ENCODE assay signal across 1 cellular context in the genomic region with DNA sequence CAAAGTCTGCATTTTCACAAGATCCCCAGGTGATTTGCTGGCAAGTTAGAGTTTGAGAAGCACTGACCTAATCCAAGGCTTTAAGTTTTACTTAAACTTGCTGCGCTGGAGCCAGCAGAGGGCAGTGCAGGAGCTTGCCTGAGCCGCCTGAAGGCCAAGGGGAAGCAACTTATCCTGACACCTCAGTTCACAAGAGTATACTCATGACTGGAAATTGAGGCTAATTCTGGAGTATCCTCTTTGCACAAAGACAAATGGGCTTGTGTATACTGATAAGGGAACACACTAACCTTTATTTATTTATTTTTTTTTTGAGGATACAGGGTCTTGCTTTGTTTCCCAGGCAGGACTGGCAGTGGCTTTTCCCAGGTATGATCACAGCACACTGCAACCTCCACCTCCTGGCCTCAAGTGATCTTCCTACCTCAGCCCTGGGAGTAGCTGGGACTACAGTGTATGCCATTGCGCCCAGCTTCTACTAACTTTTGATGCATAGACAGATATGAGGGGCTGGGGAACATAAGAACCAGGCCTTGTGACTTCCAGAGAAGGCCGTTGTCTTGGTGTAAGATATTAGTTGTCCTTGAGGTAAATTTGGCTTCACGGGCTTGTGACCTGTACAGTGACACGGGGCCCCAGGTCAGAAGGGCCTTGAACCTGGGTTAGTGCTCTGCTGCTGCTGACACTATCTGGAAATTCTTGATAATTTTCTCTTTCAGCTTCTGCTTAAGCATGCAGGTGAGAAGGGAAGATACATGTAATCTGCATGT.
TF ChIP-seq lines count a peak whose summit lies in the region.

No MANE protein-coding gene starts in this region.

TF ChIP-seq in H1, 55 proteins besides CTCF, POLR2A, EP300 and RAD21 (continued from another document):
- TF ChIP-seq, protein P1, sequence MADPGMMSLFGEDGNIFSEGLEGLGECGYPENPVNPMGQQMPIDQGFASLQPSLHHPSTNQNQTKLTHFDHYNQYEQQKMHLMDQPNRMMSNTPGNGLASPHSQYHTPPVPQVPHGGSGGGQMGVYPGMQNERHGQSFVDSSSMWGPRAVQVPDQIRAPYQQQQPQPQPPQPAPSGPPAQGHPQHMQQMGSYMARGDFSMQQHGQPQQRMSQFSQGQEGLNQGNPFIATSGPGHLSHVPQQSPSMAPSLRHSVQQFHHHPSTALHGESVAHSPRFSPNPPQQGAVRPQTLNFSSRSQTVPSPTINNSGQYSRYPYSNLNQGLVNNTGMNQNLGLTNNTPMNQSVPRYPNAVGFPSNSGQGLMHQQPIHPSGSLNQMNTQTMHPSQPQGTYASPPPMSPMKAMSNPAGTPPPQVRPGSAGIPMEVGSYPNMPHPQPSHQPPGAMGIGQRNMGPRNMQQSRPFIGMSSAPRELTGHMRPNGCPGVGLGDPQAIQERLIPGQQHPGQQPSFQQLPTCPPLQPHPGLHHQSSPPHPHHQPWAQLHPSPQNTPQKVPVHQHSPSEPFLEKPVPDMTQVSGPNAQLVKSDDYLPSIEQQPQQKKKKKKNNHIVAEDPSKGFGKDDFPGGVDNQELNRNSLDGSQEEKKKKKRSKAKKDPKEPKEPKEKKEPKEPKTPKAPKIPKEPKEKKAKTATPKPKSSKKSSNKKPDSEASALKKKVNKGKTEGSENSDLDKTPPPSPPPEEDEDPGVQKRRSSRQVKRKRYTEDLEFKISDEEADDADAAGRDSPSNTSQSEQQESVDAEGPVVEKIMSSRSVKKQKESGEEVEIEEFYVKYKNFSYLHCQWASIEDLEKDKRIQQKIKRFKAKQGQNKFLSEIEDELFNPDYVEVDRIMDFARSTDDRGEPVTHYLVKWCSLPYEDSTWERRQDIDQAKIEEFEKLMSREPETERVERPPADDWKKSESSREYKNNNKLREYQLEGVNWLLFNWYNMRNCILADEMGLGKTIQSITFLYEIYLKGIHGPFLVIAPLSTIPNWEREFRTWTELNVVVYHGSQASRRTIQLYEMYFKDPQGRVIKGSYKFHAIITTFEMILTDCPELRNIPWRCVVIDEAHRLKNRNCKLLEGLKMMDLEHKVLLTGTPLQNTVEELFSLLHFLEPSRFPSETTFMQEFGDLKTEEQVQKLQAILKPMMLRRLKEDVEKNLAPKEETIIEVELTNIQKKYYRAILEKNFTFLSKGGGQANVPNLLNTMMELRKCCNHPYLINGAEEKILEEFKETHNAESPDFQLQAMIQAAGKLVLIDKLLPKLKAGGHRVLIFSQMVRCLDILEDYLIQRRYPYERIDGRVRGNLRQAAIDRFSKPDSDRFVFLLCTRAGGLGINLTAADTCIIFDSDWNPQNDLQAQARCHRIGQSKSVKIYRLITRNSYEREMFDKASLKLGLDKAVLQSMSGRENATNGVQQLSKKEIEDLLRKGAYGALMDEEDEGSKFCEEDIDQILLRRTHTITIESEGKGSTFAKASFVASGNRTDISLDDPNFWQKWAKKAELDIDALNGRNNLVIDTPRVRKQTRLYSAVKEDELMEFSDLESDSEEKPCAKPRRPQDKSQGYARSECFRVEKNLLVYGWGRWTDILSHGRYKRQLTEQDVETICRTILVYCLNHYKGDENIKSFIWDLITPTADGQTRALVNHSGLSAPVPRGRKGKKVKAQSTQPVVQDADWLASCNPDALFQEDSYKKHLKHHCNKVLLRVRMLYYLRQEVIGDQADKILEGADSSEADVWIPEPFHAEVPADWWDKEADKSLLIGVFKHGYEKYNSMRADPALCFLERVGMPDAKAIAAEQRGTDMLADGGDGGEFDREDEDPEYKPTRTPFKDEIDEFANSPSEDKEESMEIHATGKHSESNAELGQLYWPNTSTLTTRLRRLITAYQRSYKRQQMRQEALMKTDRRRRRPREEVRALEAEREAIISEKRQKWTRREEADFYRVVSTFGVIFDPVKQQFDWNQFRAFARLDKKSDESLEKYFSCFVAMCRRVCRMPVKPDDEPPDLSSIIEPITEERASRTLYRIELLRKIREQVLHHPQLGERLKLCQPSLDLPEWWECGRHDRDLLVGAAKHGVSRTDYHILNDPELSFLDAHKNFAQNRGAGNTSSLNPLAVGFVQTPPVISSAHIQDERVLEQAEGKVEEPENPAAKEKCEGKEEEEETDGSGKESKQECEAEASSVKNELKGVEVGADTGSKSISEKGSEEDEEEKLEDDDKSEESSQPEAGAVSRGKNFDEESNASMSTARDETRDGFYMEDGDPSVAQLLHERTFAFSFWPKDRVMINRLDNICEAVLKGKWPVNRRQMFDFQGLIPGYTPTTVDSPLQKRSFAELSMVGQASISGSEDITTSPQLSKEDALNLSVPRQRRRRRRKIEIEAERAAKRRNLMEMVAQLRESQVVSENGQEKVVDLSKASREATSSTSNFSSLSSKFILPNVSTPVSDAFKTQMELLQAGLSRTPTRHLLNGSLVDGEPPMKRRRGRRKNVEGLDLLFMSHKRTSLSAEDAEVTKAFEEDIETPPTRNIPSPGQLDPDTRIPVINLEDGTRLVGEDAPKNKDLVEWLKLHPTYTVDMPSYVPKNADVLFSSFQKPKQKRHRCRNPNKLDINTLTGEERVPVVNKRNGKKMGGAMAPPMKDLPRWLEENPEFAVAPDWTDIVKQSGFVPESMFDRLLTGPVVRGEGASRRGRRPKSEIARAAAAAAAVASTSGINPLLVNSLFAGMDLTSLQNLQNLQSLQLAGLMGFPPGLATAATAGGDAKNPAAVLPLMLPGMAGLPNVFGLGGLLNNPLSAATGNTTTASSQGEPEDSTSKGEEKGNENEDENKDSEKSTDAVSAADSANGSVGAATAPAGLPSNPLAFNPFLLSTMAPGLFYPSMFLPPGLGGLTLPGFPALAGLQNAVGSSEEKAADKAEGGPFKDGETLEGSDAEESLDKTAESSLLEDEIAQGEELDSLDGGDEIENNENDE (IDR thresholded peaks at IDR 0.05; ENCODE audit: insufficient replicate concordance, low read length), result peak; percentile 37
